ENCODE assay signal across 26 cellular contexts in genomic region chr10:118324140-118324539, GRCh38.
"Had no signal": no experiment of that assay in that cellular context is flagged by ENCODE, and none has a peak within 500 bp of the region (broad histone marks: within the 10 kb centered on the region; RNA-seq: fewer than 3 reads in every experiment).

No MANE protein-coding gene starts in this region.

- H3K27me3 Mint-ChIP-seq: stimulated activated naive B cell treated with anti-CD40 and anti-IgM and Interleukin-4, amounts not matched to agents 10 μg/mL and 1 μg/mL and 100 μg/mL, for 72 hours; stimulated activated naive CD8-positive, alpha-beta T cell treated with anti-CD3 and anti-CD28 coated beads, Interleukin-15, Interleukin-2, amounts not matched to agents 100 ng/mL and 50 ng/mL, for 24 hours had no signal

- H3K27ac Mint-ChIP-seq: endodermal cell; stimulated activated naive B cell treated with anti-CD40 and anti-IgM and Interleukin-4, amounts not matched to agents 10 μg/mL and 1 μg/mL and 100 μg/mL, for 72 hours; stimulated activated naive CD8-positive, alpha-beta T cell treated with anti-CD3 and anti-CD28 coated beads, Interleukin-15, Interleukin-2, amounts not matched to agents 100 ng/mL and 50 ng/mL, for 24 hours had no signal

- H3K4me3 Mint-ChIP-seq: endodermal cell; natural killer cell; stimulated activated naive B cell treated with anti-CD40 and anti-IgM and Interleukin-4, amounts not matched to agents 10 μg/mL and 1 μg/mL and 100 μg/mL, for 72 hours; stimulated activated naive CD8-positive, alpha-beta T cell treated with anti-CD3 and anti-CD28 coated beads, Interleukin-15, Interleukin-2, amounts not matched to agents 100 ng/mL and 50 ng/mL, for 24 hours had no signal

- H3K27me3 ChIP-seq: dorsolateral prefrontal cortex, gastrocnemius medialis, ovary, sigmoid colon, suprapubic skin, transverse colon, upper lobe of right lung, uterus had no signal

- H3K9me3 Mint-ChIP-seq: endodermal cell; natural killer cell; stimulated activated naive B cell treated with anti-CD40 and anti-IgM and Interleukin-4, amounts not matched to agents 10 μg/mL and 1 μg/mL and 100 μg/mL, for 72 hours; stimulated activated naive CD8-positive, alpha-beta T cell treated with anti-CD3 and anti-CD28 coated beads, Interleukin-15, Interleukin-2, amounts not matched to agents 100 ng/mL and 50 ng/mL, for 24 hours had no signal

- ATAC-seq: esophagus mucosa; gastrocnemius medialis; left ventricle myocardium superior; lower lobe of right lung; natural killer cell; psoas muscle; right cardiac atrium; stimulated activated naive B cell treated with anti-CD40 and anti-IgM and Interleukin-4, amounts not matched to agents 10 μg/mL and 1 μg/mL and 100 μg/mL, for 72 hours; upper lobe of right lung had no signal

- FAIRE-seq: keratinocyte had no signal

- H3K4me1 Mint-ChIP-seq: endodermal cell had no signal

- H3K9me3 ChIP-seq: gastrocnemius medialis, lower lobe of right lung, ovary, psoas muscle, sigmoid colon, suprapubic skin, transverse colon, upper lobe of right lung, uterus had no signal

- H3K36me3 ChIP-seq: ovary, uterus had no signal

- H3K4me1 ChIP-seq: uterus had no signal

- H3K27ac ChIP-seq: epithelial cell of prostate, gastrocnemius medialis, lower lobe of right lung, ovary, psoas muscle, sigmoid colon, suprapubic skin, transverse colon, upper lobe of right lung, uterus had no signal

- H3K4me3 ChIP-seq: dorsolateral prefrontal cortex, gastrocnemius medialis, lower lobe of right lung, ovary, psoas muscle, sigmoid colon, suprapubic skin, transverse colon, upper lobe of right lung, uterus had no signal

- DNase-seq: dorsolateral prefrontal cortex; effector CD4-positive, alpha-beta T cell; endodermal cell; foreskin fibroblast; gastrocnemius medialis; head of caudate nucleus; left ventricle myocardium superior; lower lobe of right lung; natural killer cell; occipital lobe; ovary; posterior cingulate gyrus; psoas muscle; right cardiac atrium; sigmoid colon; stimulated activated CD4-positive, alpha-beta T cell treated with anti-CD3 and anti-CD28 coated beads, Interleukin-2, amount 100 ng/mL, for 24 hours; stimulated activated CD4-positive, alpha-beta T cell treated with anti-CD3 and anti-CD28 coated beads, Interleukin-4, amount 100 ng/mL, for 24 hours; stimulated activated naive B cell treated with anti-CD40 and anti-IgM and Interleukin-4, amounts not matched to agents 10 μg/mL and 1 μg/mL and 100 μg/mL, for 72 hours; transverse colon; upper lobe of right lung; uterus had no signal
